29 cellular contexts compared by ENCODE assay signal in genomic region chr3:174146008-174146407, GRCh38.
"Had no signal": no experiment of that assay in that cellular context is flagged by ENCODE, and none has a peak within 500 bp of the region (broad histone marks: within the 10 kb centered on the region; RNA-seq: fewer than 3 reads in every experiment).

No MANE protein-coding gene starts in this region.

- ATAC-seq: activated naive CD4-positive, alpha-beta T cell treated with anti-CD3 and anti-CD28 coated beads, Interleukin-2, amount 50 U/mL, for 72 hours; activated naive CD8-positive, alpha-beta T cell treated with anti-CD3 and anti-CD28 coated beads, Interleukin-2, amount 50 U/mL, for 24 hours; activated T-cell treated with anti-CD3 and anti-CD28 coated beads, Interleukin-2, amount 50 U/mL, for 4 hours; activated T-cell treated with anti-CD3 and anti-CD28 coated beads, Interleukin-2, amount 50 U/mL, for 72 hours; activated T-helper 17 cell treated with anti-CD3 and anti-CD28 coated beads, Interleukin-2, amount 50 U/mL, for 72 hours; body of pancreas had no signal

- H3K27ac ChIP-seq: adrenal gland, ascending aorta, body of pancreas, brain microvascular endothelial cell, breast epithelium, cardiac muscle cell had no signal

- H3K36me3 ChIP-seq: adrenal gland, ascending aorta, brain microvascular endothelial cell, breast epithelium, cardiac muscle cell had no signal

- H3K4me1 ChIP-seq: adrenal gland, ascending aorta, body of pancreas, breast epithelium had no signal

- H3K4me3 ChIP-seq: adrenal gland, ascending aorta, body of pancreas, breast epithelium, cardiac muscle cell had no signal

- DNase-seq: activated effector memory CD4-positive, alpha-beta T cell treated with Interleukin-2 at 50 U/mL for 16 hours; activated gamma-delta T cell; activated naive CD4-positive, alpha-beta T cell; activated naive CD4-positive, alpha-beta T cell treated with anti-CD3 and anti-CD28 coated beads for 36 hours; activated naive CD4-positive, alpha-beta T cell treated with anti-CD3 and anti-CD28 coated beads, Interleukin-2, amount 10 ng/mL, durations not matched to agents 7 days and 5 days; activated naive CD4-positive, alpha-beta T cell treated with anti-CD3 and anti-CD28 coated beads, Interleukin-2, amount 50 U/mL, for 16 hours; activated naive CD4-positive, alpha-beta T cell treated with Interleukin-2 at 50 U/mL for 16 hours; activated naive CD8-positive, alpha-beta T cell treated with anti-CD3 and anti-CD28 coated beads for 36 hours; activated naive CD8-positive, alpha-beta T cell treated with anti-CD3 and anti-CD28 coated beads, Interleukin-2, amount 10 ng/mL, durations not matched to agents 7 days and 5 days; activated naive CD8-positive, alpha-beta T cell treated with anti-CD3 and anti-CD28 coated beads, Interleukin-2, amount 50 U/mL, for 24 hours; activated T-cell treated with anti-CD3 and anti-CD28 coated beads, Interleukin-2, amount 50 U/mL, for 24 hours; activated T-cell treated with anti-CD3 and anti-CD28 coated beads, Interleukin-2, amount 50 U/mL, for 4 hours; activated T-cell treated with anti-CD3 and anti-CD28 coated beads, Interleukin-2, amount 50 U/mL, for 48 hours; activated T-cell treated with anti-CD3 and anti-CD28 coated beads, Interleukin-2, amount 50 U/mL, for 72 hours; adrenal gland; amniotic stem cell; amygdala; anterior cingulate cortex; aorta; body of pancreas; brain microvascular endothelial cell; caudate nucleus; central memory CD4-positive, alpha-beta T cell; cerebellar nuclear complex had no signal

- H3K9me3 ChIP-seq: adrenal gland, ascending aorta, body of pancreas, breast epithelium had no signal

- H3K27me3 ChIP-seq: adrenal gland, ascending aorta, body of pancreas, brain microvascular endothelial cell, breast epithelium, cardiac muscle cell had no signal
